ENCODE assay signal across 13 cellular contexts in the genomic region with DNA sequence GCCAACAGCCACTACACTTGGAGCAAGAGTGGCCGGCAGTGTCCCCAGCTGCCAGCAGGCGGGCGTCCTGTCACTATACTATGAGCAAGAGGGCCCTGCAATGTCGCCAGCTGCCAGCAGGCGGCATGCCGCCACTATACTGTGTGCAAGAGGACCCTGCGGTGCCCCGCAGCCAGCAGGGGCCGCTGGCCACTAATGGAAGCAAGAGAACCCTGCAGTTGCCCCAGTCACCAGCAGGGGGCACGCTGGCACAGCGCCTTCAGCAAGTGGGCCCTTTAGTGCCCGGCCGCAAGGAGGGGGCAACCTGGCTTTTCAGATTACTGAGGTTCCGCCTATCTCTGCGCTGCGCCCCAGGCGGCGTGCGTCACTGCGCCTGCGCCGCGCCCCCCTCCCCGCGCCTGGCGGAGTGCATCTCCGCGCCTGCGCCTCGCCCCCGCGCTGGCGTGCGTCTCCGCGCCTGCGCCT. TPM values are rescaled to one million over a fixed set of nuclear protein-coding genes. Genes with fewer than 3 reads are reported as not detected.
DNase-seq lines count a peak whose midpoint lies in the region; ATAC-seq and TF ChIP-seq lines count a peak whose summit lies in the region.
"Not testable (repeated sequence)": the region's sequence is repeated elsewhere in the genome, so short reads cannot be mapped to it uniquely, and the experiment has no call there.
"Had no signal": no experiment of that assay in that cellular context is flagged by ENCODE, and none has a peak within 500 bp of the region (broad histone marks: within the 10 kb centered on the region; RNA-seq: fewer than 3 reads in every experiment).

No MANE protein-coding gene starts in this region.

- not testable (repeated sequence) for H3K27ac ChIP-seq in body of pancreas

- H3K4me1 ChIP-seq in body of pancreas, result not testable (repeated sequence)

- H3K9me3 Mint-ChIP-seq in WTC11; glutamatergic neuron (ENCODE audit: unreplicated experiment); natural killer cell treated with Interleukin-12 subunit alpha and Interleukin-12 subunit beta and Interleukin-15 and Interleukin-18, amount 100 ng/mL, for 72 hours: not testable (repeated sequence)

- H3K36me3 ChIP-seq in body of pancreas (replicated peaks in 1 of 2; ENCODE audit: insufficient read depth in 1 of 2, low read depth in 2 of 2), result not testable (repeated sequence)

- not testable (repeated sequence) for H3K27ac Mint-ChIP-seq in WTC11; glutamatergic neuron (ENCODE audit: unreplicated experiment); natural killer cell treated with Interleukin-12 subunit alpha and Interleukin-12 subunit beta and Interleukin-15 and Interleukin-18, amount 100 ng/mL, for 72 hours

- TF ChIP-seq POLR2A in body of pancreas (IDR thresholded peaks at IDR 0.05), result not testable (repeated sequence)

- TF ChIP-seq CTCF in GM12864 (IDR thresholded peaks at IDR 0.05; ENCODE audit: low read depth, low read length, missing control alignments) (peak; percentile 32), WTC11 (IDR thresholded peaks at IDR 0.05) (peak; percentile 36), body of pancreas (IDR thresholded peaks at IDR 0.05) (peak in 1 of 7 experiments; percentile 16), glutamatergic neuron (IDR thresholded peaks at IDR 0.05; ENCODE audit: partially characterized antibody, unreplicated experiment) (peak; percentile 76)

- WGBS in body of pancreas, 2 donors, result 43% methylated on average over 6 of the region's 37 CpGs; no CpG with 5 or more reads in 1 of the 2 donors

- POLR2A ChIA-PET in WTC11 (lab: Charles Lee), result not testable (repeated sequence)

- not testable (repeated sequence) for H3K27me3 ChIP-seq in body of pancreas

- intact Hi-C loops in body of pancreas (cut with DNase I), result not testable (repeated sequence)

- H3K9me3 ChIP-seq in body of pancreas, result not testable (repeated sequence)

- DNase-seq in GM12864 (ENCODE audit: low read depth); WTC11 (ENCODE audit: low spot score); natural killer cell treated with Interleukin-12 subunit alpha and Interleukin-12 subunit beta and Interleukin-15 and Interleukin-18, amount 100 ng/mL, for 72 hours (ENCODE audit: low spot score): not testable (repeated sequence)
- DNase-seq in body of pancreas (peak in 3 of 4 donors; percentile 12 to 66 (median 17)), glutamatergic neuron (peak; percentile 45)
- DNase-seq in stimulated activated naive CD8-positive, alpha-beta T cell treated with anti-CD3 and anti-CD28 coated beads, Interleukin-15, Interleukin-2, amounts not matched to agents 100 U/mL and 50 U/mL, for 24 hours, result peak; percentile 18

- H3K36me3 Mint-ChIP-seq in WTC11; glutamatergic neuron (ENCODE audit: unreplicated experiment); natural killer cell treated with Interleukin-12 subunit alpha and Interleukin-12 subunit beta and Interleukin-15 and Interleukin-18, amount 100 ng/mL, for 72 hours: not testable (repeated sequence)

- H3K4me1 Mint-ChIP-seq in WTC11; glutamatergic neuron (ENCODE audit: low read depth, unreplicated experiment); natural killer cell treated with Interleukin-12 subunit alpha and Interleukin-12 subunit beta and Interleukin-15 and Interleukin-18, amount 100 ng/mL, for 72 hours (ENCODE audit: low read depth in 2 of 2): not testable (repeated sequence)

- H3K4me3 Mint-ChIP-seq in WTC11; glutamatergic neuron (ENCODE audit: unreplicated experiment); natural killer cell treated with Interleukin-12 subunit alpha and Interleukin-12 subunit beta and Interleukin-15 and Interleukin-18, amount 100 ng/mL, for 72 hours: not testable (repeated sequence)

- H3K4me3 ChIP-seq in GM12864 (ENCODE audit: low read depth, low read length); body of pancreas: not testable (repeated sequence)

- CTCF ChIA-PET in WTC11 (lab: Charles Lee), result not testable (repeated sequence)

- peak; percentile 50 for ATAC-seq in GM21717 (IDR thresholded peaks at IDR 0.05; ENCODE audit: unreplicated experiment)
- peak; percentile 49 for ATAC-seq in HG03571 (IDR thresholded peaks at IDR 0.05; ENCODE audit: unreplicated experiment)
- not testable (repeated sequence) for ATAC-seq in WTC11; stimulated activated naive CD8-positive, alpha-beta T cell treated with anti-CD3 and anti-CD28 coated beads, Interleukin-15, Interleukin-2, amounts not matched to agents 100 U/mL and 50 U/mL, for 24 hours
- ATAC-seq in body of pancreas, result peak; percentile 49
- peak; percentile 72 to 77 for ATAC-seq in natural killer cell treated with Interleukin-12 subunit alpha and Interleukin-12 subunit beta and Interleukin-15 and Interleukin-18, amount 100 ng/mL, for 72 hours

- not testable (repeated sequence) for H3K27me3 Mint-ChIP-seq in WTC11 (ENCODE audit: low read depth); glutamatergic neuron (ENCODE audit: unreplicated experiment); natural killer cell treated with Interleukin-12 subunit alpha and Interleukin-12 subunit beta and Interleukin-15 and Interleukin-18, amount 100 ng/mL, for 72 hours

RNA-seq across cellular contexts. Expression of gene DUX4, which starts 53.0 kb away (rescaled TPM):
- total RNA-seq in WTC11 (2021), result 0.52 TPM in 1 of 3 replicates, not detected in the others
- not detected for total RNA-seq in body of pancreas
- total RNA-seq in glutamatergic neuron (ENCODE audit: unreplicated experiment), result 1.2 TPM
- not detected for total RNA-seq in natural killer cell treated with Interleukin-12 subunit alpha and Interleukin-12 subunit beta and Interleukin-15 and Interleukin-18, amount 100 ng/mL, for 72 hours
- total RNA-seq: fibroblast of lung; lung; RPMI7951; skeletal muscle tissue; T-helper 1 cell treated with Interleukin-12 subunit alpha and Interleukin-12 subunit beta and Interleukin-4 antibody, amounts not matched to agents 30 ng/mL and 1 ng/mL, for 36 hours had no signal

RNA-seq across cellular contexts. Expression of gene DBET, which starts 56.3 kb away (rescaled TPM):
- total RNA-seq in WTC11 (2021), result 0.09 to 0.24 TPM (median 0.18 TPM) in 3 replicates
- total RNA-seq in body of pancreas, result not detected
- 1.4 TPM for total RNA-seq in glutamatergic neuron (ENCODE audit: unreplicated experiment)
- total RNA-seq in natural killer cell treated with Interleukin-12 subunit alpha and Interleukin-12 subunit beta and Interleukin-15 and Interleukin-18, amount 100 ng/mL, for 72 hours, result not detected
- total RNA-seq: fibroblast of lung; lung; RPMI7951; skeletal muscle tissue; T-helper 1 cell treated with Interleukin-12 subunit alpha and Interleukin-12 subunit beta and Interleukin-4 antibody, amounts not matched to agents 30 ng/mL and 1 ng/mL, for 36 hours had no signal
